Comparison of ENCODE assay signal across 1 cellular context in the genomic region with DNA sequence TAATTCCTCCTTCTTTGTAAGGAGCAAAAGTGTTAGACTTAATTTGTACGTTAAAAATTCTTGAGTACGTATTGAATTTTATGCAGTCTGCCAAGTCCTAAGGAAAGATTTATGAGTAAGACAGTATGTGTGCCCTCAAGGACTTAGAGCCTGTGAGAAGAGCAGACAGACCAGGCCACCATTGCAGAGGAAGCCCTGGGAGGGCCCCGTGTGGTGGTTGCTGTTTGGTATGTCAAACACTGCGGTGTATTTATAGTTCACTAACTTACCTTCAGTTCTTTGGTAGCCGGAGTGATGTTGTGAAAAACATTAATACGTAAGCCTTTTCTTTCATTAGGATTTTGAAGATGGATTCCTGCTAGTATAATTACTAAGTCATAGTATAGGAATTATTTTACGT.
TF ChIP-seq lines count a peak whose summit lies in the region.

No MANE protein-coding gene starts in this region.

TF ChIP-seq in HCT116, 20 proteins besides CTCF, POLR2A, EP300 and RAD21 (continued from another document):
- TF ChIP-seq, protein P1, sequence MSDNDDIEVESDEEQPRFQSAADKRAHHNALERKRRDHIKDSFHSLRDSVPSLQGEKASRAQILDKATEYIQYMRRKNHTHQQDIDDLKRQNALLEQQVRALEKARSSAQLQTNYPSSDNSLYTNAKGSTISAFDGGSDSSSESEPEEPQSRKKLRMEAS (IDR thresholded peaks at IDR 0.05): no peak
- TF ChIP-seq POLR2AphosphoS5 (IDR thresholded peaks at IDR 0.05; ENCODE audit: low read depth, low read length): no peak
- no peak for TF ChIP-seq JUND (IDR thresholded peaks at IDR 0.05)
- TF ChIP-seq YY1 (IDR thresholded peaks at IDR 0.05; ENCODE audit: extremely low read depth, insufficient replicate concordance, low read depth, low read length): no peak
- TF ChIP-seq SP1 (IDR thresholded peaks at IDR 0.05; ENCODE audit: low read depth): no peak
- no peak for TF ChIP-seq EZH2 (IDR thresholded peaks at IDR 0.05)
- no peak for TF ChIP-seq CEBPB (IDR thresholded peaks at IDR 0.05; ENCODE audit: low read depth)
